In the genomic region with DNA sequence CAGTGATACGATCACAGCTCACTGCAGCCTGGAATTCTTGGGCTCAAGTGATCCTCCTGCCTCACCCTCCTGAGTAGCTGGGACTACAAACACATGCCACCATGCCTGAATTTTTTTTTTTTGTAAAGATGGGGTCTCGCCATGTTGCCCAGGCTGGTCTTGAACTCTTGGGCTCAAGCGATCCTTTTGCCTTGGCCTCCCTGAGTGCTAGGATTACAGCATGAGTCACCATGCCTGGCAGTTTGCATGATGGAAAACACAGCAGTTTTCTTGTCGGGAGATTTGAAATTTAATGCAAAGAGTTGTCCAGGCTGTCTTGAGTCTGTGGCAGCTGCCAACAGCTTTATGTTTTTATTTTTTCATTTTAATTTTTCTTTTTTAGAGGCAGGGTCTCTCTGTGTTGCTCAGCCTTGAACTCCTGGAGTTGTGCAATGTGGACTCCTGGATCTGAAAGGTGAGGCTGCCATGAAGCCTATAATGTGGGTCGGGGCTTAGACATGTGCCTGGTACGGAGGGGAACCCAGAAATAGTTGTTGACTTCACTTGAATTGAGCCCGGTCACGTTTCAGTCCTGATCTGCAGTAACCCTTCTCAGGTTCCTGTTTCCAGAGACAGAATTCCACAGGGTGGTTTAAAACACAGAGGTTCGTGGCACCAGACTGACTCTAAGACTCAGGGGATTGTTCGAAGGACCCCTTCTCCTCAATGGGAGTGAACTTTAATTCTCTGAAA, we compare ENCODE assay signal across 1 cellular context.
TF ChIP-seq lines count a peak whose summit lies in the region.

No MANE protein-coding gene starts in this region.

TF ChIP-seq in IMR-90, 13 proteins besides CTCF, POLR2A, EP300 and RAD21:
- TF ChIP-seq FOS (IDR thresholded peaks at IDR 0.05; ENCODE audit: low read depth, low read length) (no peak), NFE2L2 (IDR thresholded peaks at IDR 0.05; ENCODE audit: low read depth, low read length) (no peak)
